ENCODE assay signal across 22 cellular contexts in genomic region chr3:61132062-61132461, GRCh38.
DNase-seq lines count a peak whose midpoint lies in the region; ATAC-seq, FAIRE-seq and TF ChIP-seq lines count a peak whose summit lies in the region.
"Had no signal": no experiment of that assay in that cellular context is flagged by ENCODE, and none has a peak within 500 bp of the region (broad histone marks: within the 10 kb centered on the region; RNA-seq: fewer than 3 reads in every experiment).

No MANE protein-coding gene starts in this region.

- no peak for TF ChIP-seq CTCF in progenitor cell of endocrine pancreas (IDR thresholded peaks at IDR 0.05; ENCODE audit: unreplicated experiment)

- no peaks in the 10 kb centered on the region for H3K4me1 Mint-ChIP-seq in progenitor cell of endocrine pancreas (ENCODE audit: low read depth)
- H3K4me1 Mint-ChIP-seq: CD14-positive monocyte, endodermal cell had no signal

- no peak overlapping the region for H3K4me3 Mint-ChIP-seq in progenitor cell of endocrine pancreas (ENCODE audit: low read depth)
- H3K4me3 Mint-ChIP-seq: CD14-positive monocyte; endodermal cell; stimulated activated naive CD8-positive, alpha-beta T cell treated with anti-CD3 and anti-CD28 coated beads, Interleukin-15, Interleukin-2, amounts not matched to agents 100 ng/mL and 50 ng/mL, for 24 hours had no signal

- no peaks in the 10 kb centered on the region for H3K9me3 Mint-ChIP-seq in progenitor cell of endocrine pancreas (ENCODE audit: low read depth)
- H3K9me3 Mint-ChIP-seq: activated T-helper 2 cell treated with anti-CD3 and anti-CD28 coated beads, Interferon-gamma antibody, Interleukin-2, Interleukin-4, amounts not matched to agents 10 μg/mL and 5 μg/mL and 100 μg/mL, durations not matched to agents 14 hours and 24 hours and 36 hours; endodermal cell had no signal

- H3K27me3 Mint-ChIP-seq in progenitor cell of endocrine pancreas, result no peaks in the 10 kb centered on the region
- H3K27me3 Mint-ChIP-seq: stimulated activated naive CD8-positive, alpha-beta T cell treated with anti-CD3 and anti-CD28 coated beads, Interleukin-15, Interleukin-2, amounts not matched to agents 100 ng/mL and 50 ng/mL, for 24 hours had no signal

- peak; percentile 49 for ATAC-seq in GM21576 (IDR thresholded peaks at IDR 0.05; ENCODE audit: unreplicated experiment)
- ATAC-seq in HG03432 (IDR thresholded peaks at IDR 0.05; ENCODE audit: unreplicated experiment), result peak; percentile 64
- no peak for ATAC-seq in HG03342 (IDR thresholded peaks at IDR 0.05; ENCODE audit: unreplicated experiment)
- ATAC-seq: K562, left colon, sciatic nerve had no signal

- peak; percentile 24 for FAIRE-seq in GM18507 (lab: Jason Lieb, UNC)
- FAIRE-seq: frontal cortex, K562 had no signal

- no peaks in the 10 kb centered on the region for H3K36me3 Mint-ChIP-seq in progenitor cell of endocrine pancreas (ENCODE audit: insufficient read depth)
- H3K36me3 Mint-ChIP-seq: CD14-positive monocyte had no signal

- DNase-seq in GM18507 (ENCODE audit: extremely low spot score, insufficient read length, low read depth) (no peak), progenitor cell of endocrine pancreas (ENCODE audit: low spot score, unreplicated experiment) (no peak), NCI-H774 (lab: John Stamatoyannopoulos, UW) (no peak), NAMALWA (ENCODE audit: low spot score) (no peak)
- DNase-seq: activated CD8-positive, alpha-beta memory T cell treated with anti-CD3 and anti-CD28 coated beads, Interleukin-2, amount 50 U/mL, for 4 hours; aorta; endodermal cell; GOT3; left colon; MG63; NCI-H2171; NCI-H524 had no signal

- no peak overlapping the region for H3K27ac Mint-ChIP-seq in progenitor cell of endocrine pancreas
- H3K27ac Mint-ChIP-seq: activated naive CD4-positive, alpha-beta T cell treated with anti-CD3 and anti-CD28 coated beads, Interleukin-2, amount 50 U/mL, for 72 hours; activated T-helper 2 cell treated with anti-CD3 and anti-CD28 coated beads, Interferon-gamma antibody, Interleukin-2, Interleukin-4, amounts not matched to agents 10 μg/mL and 5 μg/mL and 100 μg/mL, durations not matched to agents 14 hours and 24 hours and 36 hours; CD14-positive monocyte; endodermal cell; stimulated activated naive CD8-positive, alpha-beta T cell treated with anti-CD3 and anti-CD28 coated beads, Interleukin-15, Interleukin-2, amounts not matched to agents 100 ng/mL and 50 ng/mL, for 24 hours had no signal
